In the genomic region with DNA sequence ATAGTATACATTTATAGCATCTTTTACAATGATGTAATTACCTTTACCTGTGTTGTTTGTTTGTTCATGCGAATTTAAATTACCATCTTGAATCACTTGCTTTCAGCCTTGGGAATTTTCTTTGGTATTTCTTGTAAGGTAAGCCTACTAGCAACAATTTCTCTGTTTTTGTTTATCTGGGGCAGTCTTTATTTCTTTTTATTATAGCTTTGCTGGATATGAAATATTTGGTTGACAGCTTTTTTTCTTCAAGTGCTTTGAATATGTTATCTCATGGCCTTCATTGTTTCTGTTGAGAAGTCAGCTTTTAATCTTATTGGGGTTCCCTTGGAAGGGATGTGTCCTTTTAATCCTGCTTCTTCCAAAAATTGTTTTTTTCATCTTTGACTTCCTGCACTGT, we compare ENCODE assay signal across 3 cellular contexts.
"Had no signal": no experiment of that assay in that cellular context is flagged by ENCODE, and none has a peak within 500 bp of the region (broad histone marks: within the 10 kb centered on the region; RNA-seq: fewer than 3 reads in every experiment).

No MANE protein-coding gene starts in this region.

- DNase-seq: GDM1, GF-D8 had no signal

- H3K4me3 ChIP-seq: GM12878 had no signal
